Comparison of ENCODE assay signal across 2 cellular contexts in the genomic region with DNA sequence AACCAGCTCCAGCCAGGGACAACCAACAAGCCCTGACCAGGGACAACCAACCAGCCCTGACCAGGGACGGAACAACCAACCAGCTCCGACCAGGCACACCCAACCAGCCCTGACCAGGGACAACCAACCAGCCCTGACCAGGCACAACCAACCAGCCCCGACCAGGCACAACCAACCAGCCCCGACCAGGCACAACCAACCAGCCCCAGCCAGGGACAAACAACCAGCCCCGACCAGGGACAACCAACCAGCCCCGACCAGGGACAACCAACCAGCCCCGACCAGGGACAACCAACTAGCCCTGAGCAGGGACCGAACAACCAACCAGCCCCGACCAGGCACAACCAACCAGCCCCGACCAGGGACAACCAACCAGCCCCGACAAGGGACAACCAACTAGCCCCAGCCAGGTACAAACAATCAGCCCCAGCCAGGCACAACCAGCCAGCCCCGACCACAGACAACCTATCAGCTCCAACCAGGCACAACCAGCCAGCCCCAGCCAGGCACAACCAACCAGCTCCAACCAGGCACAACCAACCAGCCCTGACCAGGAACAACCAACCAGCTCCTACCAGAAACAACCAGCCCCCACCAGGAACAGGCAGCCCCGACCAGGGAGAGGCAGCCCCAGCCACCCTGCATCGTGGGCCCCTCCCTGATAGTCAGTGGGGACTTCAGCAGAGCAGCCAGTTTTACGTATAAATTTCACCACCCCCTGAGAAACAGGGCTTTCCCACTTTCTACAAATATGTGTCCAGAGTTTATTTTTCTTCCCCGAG.
TF ChIP-seq lines count a peak whose summit lies in the region.

No MANE protein-coding gene starts in this region.

TF ChIP-seq in H1, 55 proteins besides CTCF, POLR2A, EP300 and RAD21:
- TF ChIP-seq ASH2L (IDR thresholded peaks at IDR 0.05; ENCODE audit: low read length) (no peak), ZNF274 (IDR thresholded peaks at IDR 0.05; ENCODE audit: borderline replicate concordance, extremely low read depth, low read length) (no peak), PHF8 (conservative IDR thresholded peaks at IDR 0.05; ENCODE audit: low read depth, low read length) (no peak), EGR1 (IDR thresholded peaks at IDR 0.05; ENCODE audit: borderline replicate concordance, low read depth, low read length) (no peak), TAF7 (optimal IDR thresholded peaks at IDR 0.05; ENCODE audit: borderline replicate concordance, low read depth, low read length) (no peak)
TF ChIP-seq in H1: peak in this region for 0.

TF ChIP-seq in HepG2, 621 proteins besides CTCF, POLR2A, EP300 and RAD21:
- no peak for TF ChIP-seq ZNF530 (CRISPR knock-in tag; IDR thresholded peaks at IDR 0.05; ENCODE audit: low read depth)
- TF ChIP-seq, protein P1, sequence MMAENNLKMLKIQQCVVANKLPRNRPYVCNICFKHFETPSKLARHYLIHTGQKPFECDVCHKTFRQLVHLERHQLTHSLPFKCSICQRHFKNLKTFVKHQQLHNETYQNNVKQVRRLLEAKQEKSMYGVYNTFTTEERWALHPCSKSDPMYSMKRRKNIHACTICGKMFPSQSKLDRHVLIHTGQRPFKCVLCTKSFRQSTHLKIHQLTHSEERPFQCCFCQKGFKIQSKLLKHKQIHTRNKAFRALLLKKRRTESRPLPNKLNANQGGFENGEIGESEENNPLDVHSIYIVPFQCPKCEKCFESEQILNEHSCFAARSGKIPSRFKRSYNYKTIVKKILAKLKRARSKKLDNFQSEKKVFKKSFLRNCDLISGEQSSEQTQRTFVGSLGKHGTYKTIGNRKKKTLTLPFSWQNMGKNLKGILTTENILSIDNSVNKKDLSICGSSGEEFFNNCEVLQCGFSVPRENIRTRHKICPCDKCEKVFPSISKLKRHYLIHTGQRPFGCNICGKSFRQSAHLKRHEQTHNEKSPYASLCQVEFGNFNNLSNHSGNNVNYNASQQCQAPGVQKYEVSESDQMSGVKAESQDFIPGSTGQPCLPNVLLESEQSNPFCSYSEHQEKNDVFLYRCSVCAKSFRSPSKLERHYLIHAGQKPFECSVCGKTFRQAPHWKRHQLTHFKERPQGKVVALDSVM (CRISPR knock-in tag; IDR thresholded peaks at IDR 0.05): no peak
- TF ChIP-seq TFDP1 (CRISPR knock-in tag; IDR thresholded peaks at IDR 0.05; ENCODE audit: borderline replicate concordance): no peak
- TF ChIP-seq, protein P2, sequence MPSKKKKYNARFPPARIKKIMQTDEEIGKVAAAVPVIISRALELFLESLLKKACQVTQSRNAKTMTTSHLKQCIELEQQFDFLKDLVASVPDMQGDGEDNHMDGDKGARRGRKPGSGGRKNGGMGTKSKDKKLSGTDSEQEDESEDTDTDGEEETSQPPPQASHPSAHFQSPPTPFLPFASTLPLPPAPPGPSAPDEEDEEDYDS (CRISPR knock-in tag; IDR thresholded peaks at IDR 0.05): no peak
